1 cellular context compared by ENCODE assay signal in genomic region chr1:149886396-149887195, GRCh38.
A peak's percentile ranks its signal among the peaks of the same experiment; 100 is the strongest.
TF ChIP-seq lines count a peak whose summit lies in the region.

No MANE protein-coding gene starts in this region.

TF ChIP-seq in HCT116, 20 proteins besides CTCF, POLR2A, EP300 and RAD21 (continued from another document):
- TF ChIP-seq REST (IDR thresholded peaks at IDR 0.05; ENCODE audit: low read depth) (no peak), ZNF274 (IDR thresholded peaks at IDR 0.05; ENCODE audit: low read depth, low read length) (no peak), TCF7L2 (IDR thresholded peaks at IDR 0.05; ENCODE audit: borderline replicate concordance, extremely low read depth, insufficient read depth, insufficient read length) (no peak), SIN3A (IDR thresholded peaks at IDR 0.05; ENCODE audit: low read depth) (peak; percentile 100), ZFX (IDR thresholded peaks at IDR 0.05) (peak; percentile 49; the same call in 1 of the 2 replicates), POLR2AphosphoS5 (IDR thresholded peaks at IDR 0.05; ENCODE audit: low read depth, low read length) (peak; percentile 77), ZBTB33 (IDR thresholded peaks at IDR 0.05; ENCODE audit: extremely low read depth, insufficient replicate concordance, low read length) (peak; percentile 85), FOSL1 (IDR thresholded peaks at IDR 0.05; ENCODE audit: low read depth) (peak; percentile 19; the same call in 1 of the 2 replicates), SP1 (IDR thresholded peaks at IDR 0.05; ENCODE audit: low read depth) (peak; percentile 97), JUND (IDR thresholded peaks at IDR 0.05) (peak; percentile 72)
